In genomic region chr11:72744474-72744873, GRCh38 we compare ENCODE assay signal across 1 cellular context.
TF ChIP-seq lines count a peak whose summit lies in the region.

No MANE protein-coding gene starts in this region.

TF ChIP-seq in IMR-90, 13 proteins besides CTCF, POLR2A, EP300 and RAD21 (continued from another document):
- TF ChIP-seq MAZ (IDR thresholded peaks at IDR 0.05; ENCODE audit: borderline replicate concordance, low read depth, low read length) = no peak
- no peak for TF ChIP-seq ELK1 (IDR thresholded peaks at IDR 0.05; ENCODE audit: borderline replicate concordance, low read depth, low read length)
- TF ChIP-seq SMC3 (IDR thresholded peaks at IDR 0.05; ENCODE audit: low read depth, low read length) = no peak
- TF ChIP-seq USF2 (IDR thresholded peaks at IDR 0.05; ENCODE audit: low read depth, low read length) = no peak
- TF ChIP-seq RFX5 (IDR thresholded peaks at IDR 0.05; ENCODE audit: low read depth, low read length) = no peak
- TF ChIP-seq MXI1 (IDR thresholded peaks at IDR 0.05; ENCODE audit: borderline replicate concordance, low read depth, low read length) = no peak
- no peak for TF ChIP-seq BHLHE40 (IDR thresholded peaks at IDR 0.05; ENCODE audit: low read depth, low read length)
- no peak for TF ChIP-seq MAFK (IDR thresholded peaks at IDR 0.05; ENCODE audit: low read depth, low read length)
- TF ChIP-seq CEBPB (IDR thresholded peaks at IDR 0.05; ENCODE audit: low read depth, low read length) = no peak
- no peak for TF ChIP-seq RCOR1 (IDR thresholded peaks at IDR 0.05; ENCODE audit: insufficient replicate concordance, low read length)
- TF ChIP-seq CHD1 (IDR thresholded peaks at IDR 0.05; ENCODE audit: low read depth, low read length) = no peak
